In the genomic region with DNA sequence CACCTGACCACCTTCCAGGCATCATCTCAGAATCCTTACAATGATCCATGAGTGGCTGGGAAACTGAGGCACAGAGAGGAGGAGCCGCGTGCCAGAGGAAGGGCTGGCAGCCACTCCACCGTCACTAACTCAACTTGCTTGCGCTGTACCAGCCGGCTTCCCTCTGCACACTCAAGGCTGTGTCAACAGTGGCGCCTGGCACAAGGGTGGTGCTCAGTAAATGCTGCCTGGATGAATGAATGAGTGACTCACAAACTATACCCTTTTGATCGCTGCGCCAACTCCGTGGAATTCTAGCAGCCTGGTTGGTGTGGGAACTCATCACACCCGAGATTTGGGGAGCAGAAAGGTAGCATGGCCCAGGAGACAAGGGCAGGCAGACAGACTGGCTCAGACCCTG, we compare ENCODE assay signal across 22 cellular contexts. TPM values are rescaled to one million over a fixed set of nuclear protein-coding genes. Genes with fewer than 3 reads are reported as not detected.
"Had no signal": no experiment of that assay in that cellular context is flagged by ENCODE, and none has a peak within 500 bp of the region (broad histone marks: within the 10 kb centered on the region; RNA-seq: fewer than 3 reads in every experiment).

No MANE protein-coding gene starts in this region.

- H3K36me3 ChIP-seq: gastrocnemius medialis, neutrophil, spleen, tibial artery had no signal

- ATAC-seq: activated CD8-positive, alpha-beta memory T cell treated with anti-CD3 and anti-CD28 coated beads, Interleukin-2, amount 10 ng/mL, durations not matched to agents 7 days and 5 days; activated T-helper 17 cell treated with anti-CD3 and anti-CD28 coated beads, Interleukin-2, amount 50 U/mL, for 72 hours; gastrocnemius medialis; left ventricle myocardium superior; naive thymus-derived CD8-positive, alpha-beta T cell; stimulated activated naive B cell treated with anti-CD40 and anti-IgM and Interleukin-4, amounts not matched to agents 10 μg/mL and 1 μg/mL and 100 μg/mL, for 72 hours had no signal

- H3K27me3 ChIP-seq: gastrocnemius medialis, tibial artery had no signal

- DNase-seq: activated CD4-positive, alpha-beta memory T cell treated with anti-CD3 and anti-CD28 coated beads, Interleukin-2, amount 10 ng/mL, durations not matched to agents 7 days and 5 days; activated CD4-positive, alpha-beta T cell treated with anti-CD3 and anti-CD28 coated beads for 48 hours; activated CD4-positive, CD25-positive, alpha-beta regulatory T cell; activated CD8-positive, alpha-beta memory T cell treated with anti-CD3 and anti-CD28 coated beads, Interleukin-2, amount 10 ng/mL, durations not matched to agents 7 days and 5 days; activated naive CD4-positive, alpha-beta T cell; activated naive CD8-positive, alpha-beta T cell treated with anti-CD3 and anti-CD28 coated beads for 36 hours; central memory CD4-positive, alpha-beta T cell; endodermal cell; erythroblast; gastrocnemius medialis; head of caudate nucleus; left ventricle myocardium superior; naive thymus-derived CD8-positive, alpha-beta T cell; posterior cingulate gyrus; spleen; stimulated activated CD4-positive, alpha-beta T cell treated with anti-CD3 and anti-CD28 coated beads, Interleukin-4, amount 100 ng/mL, for 4 hours; stimulated activated naive B cell treated with anti-CD40 and anti-IgM and Interleukin-4, amounts not matched to agents 10 μg/mL and 1 μg/mL and 100 μg/mL, for 72 hours; tibial artery had no signal

- H3K4me1 ChIP-seq: gastrocnemius medialis, spleen, tibial artery had no signal

- H3K4me3 ChIP-seq: gastrocnemius medialis, spleen, tibial artery had no signal

- H3K9me3 ChIP-seq: gastrocnemius medialis, neutrophil, spleen, tibial artery had no signal

- FAIRE-seq: colon had no signal

- H3K27ac ChIP-seq: gastrocnemius medialis, neutrophil, spleen, tibial artery had no signal

RNA-seq across cellular contexts. Expression of a gene that starts 21.9 kb away (rescaled TPM):
- total RNA-seq: activated CD4-positive, alpha-beta memory T cell treated with anti-CD3 and anti-CD28 coated beads, Interleukin-2, amount 10 ng/mL, durations not matched to agents 7 days and 5 days; kidney epithelial cell; naive thymus-derived CD8-positive, alpha-beta T cell had no signal
- polyA plus RNA-seq: naive thymus-derived CD8-positive, alpha-beta T cell had no signal
